1 cellular context compared by ENCODE assay signal in genomic region chr6:28839443-28840120, GRCh38.
TF ChIP-seq lines count a peak whose summit lies in the region.

No MANE protein-coding gene starts in this region.

TF ChIP-seq in K562, 482 proteins besides CTCF, POLR2A, EP300 and RAD21 (continued from another document):
- TF ChIP-seq GTF3C2 (IDR thresholded peaks at IDR 0.05; ENCODE audit: borderline replicate concordance, extremely low read depth, insufficient read length) (no peak), SMARCA5 (IDR thresholded peaks at IDR 0.05) (peak; percentile 65; the same call in 1 of the 2 replicates), NR1H2 (CRISPR knock-in tag; IDR thresholded peaks at IDR 0.05) (no peak), GATAD2B (IDR thresholded peaks at IDR 0.05; ENCODE audit: borderline replicate concordance) (0 out of 2 replicates have a peak, but pooled peaks have one; percentile 6), ZNF507 (tag; conservative IDR thresholded peaks at IDR 0.05) (0 out of 2 replicates have a peak, but pooled peaks have one; percentile 6), ZNF785 (CRISPR knock-in tag; IDR thresholded peaks at IDR 0.05) (no peak), THRAP3 (IDR thresholded peaks at IDR 0.05; ENCODE audit: borderline replicate concordance) (0 out of 2 replicates have a peak, but pooled peaks have one; percentile 21), SUPT5H (IDR thresholded peaks at IDR 0.05) (no peak), LEF1 (IDR thresholded peaks at IDR 0.05) (0 out of 2 replicates have a peak, but pooled peaks have one; percentile 37), SRSF7 (optimal IDR thresholded peaks at IDR 0.05; ENCODE audit: low read depth, low read length) (no peak), ZNF316 (IDR thresholded peaks at IDR 0.05) (peak; percentile 6; the same call in 1 of the 2 replicates), ASH1L (IDR thresholded peaks at IDR 0.05; ENCODE audit: borderline replicate concordance, low read depth, partially characterized antibody) (peak; percentile 16), HLTF (IDR thresholded peaks at IDR 0.05) (0 out of 2 replicates have a peak, but pooled peaks have one; percentile 27), PTTG1 (tag; IDR thresholded peaks at IDR 0.05; ENCODE audit: low read depth) (0 out of 2 replicates have a peak, but pooled peaks have one; percentile 21), ZBTB40 (IDR thresholded peaks at IDR 0.05) (peak; percentile 35; the same call in 1 of the 2 replicates), ZBTB40 (CRISPR knock-in tag; IDR thresholded peaks at IDR 0.05) (no peak)
